In the genomic region with DNA sequence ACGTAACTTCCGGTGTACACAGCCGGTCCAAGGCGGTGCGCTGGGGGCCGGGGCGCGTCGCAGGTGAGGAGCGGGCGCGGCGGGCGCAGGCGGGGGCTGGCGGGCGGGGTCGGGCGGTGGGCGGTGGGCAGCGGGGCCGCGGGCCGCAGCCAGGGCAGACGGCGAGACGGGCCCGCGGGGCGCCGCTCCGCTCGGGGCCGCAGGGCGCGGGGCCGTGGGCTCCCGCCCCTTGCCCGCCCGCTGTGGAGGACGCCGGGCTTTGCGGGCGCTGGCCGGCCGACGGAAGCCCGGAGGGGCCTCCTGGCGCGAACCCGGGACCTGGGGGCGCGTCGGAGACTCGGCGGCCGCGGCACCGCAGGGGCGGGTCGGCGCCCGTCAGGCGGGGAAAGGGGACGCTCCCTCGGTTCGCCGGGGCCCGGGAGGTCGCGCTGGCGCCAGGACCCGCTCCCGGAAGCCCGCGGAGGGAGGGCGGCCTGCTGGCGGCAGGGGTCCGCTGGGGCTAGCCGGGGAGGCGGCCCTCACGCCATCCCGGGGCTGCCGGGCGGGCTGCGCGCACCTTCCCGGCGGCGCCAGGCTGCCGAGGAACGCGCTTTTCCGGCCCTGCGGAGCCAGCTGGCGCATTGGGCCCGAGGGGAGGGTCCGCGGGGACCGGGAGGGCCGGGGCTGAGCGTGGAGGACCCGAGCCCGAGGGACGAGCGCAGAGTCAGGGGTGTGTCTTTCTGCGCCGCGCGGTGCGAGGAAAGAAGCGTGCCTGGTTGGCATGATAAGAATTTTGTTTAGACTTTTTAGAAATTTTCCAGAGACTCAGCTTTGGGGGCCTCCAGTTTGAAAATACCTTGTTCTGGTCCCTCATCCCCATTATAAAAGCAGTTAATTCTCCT, we compare ENCODE assay signal across 1 cellular context.
TF ChIP-seq lines count a peak whose summit lies in the region.

A gene with protein sequence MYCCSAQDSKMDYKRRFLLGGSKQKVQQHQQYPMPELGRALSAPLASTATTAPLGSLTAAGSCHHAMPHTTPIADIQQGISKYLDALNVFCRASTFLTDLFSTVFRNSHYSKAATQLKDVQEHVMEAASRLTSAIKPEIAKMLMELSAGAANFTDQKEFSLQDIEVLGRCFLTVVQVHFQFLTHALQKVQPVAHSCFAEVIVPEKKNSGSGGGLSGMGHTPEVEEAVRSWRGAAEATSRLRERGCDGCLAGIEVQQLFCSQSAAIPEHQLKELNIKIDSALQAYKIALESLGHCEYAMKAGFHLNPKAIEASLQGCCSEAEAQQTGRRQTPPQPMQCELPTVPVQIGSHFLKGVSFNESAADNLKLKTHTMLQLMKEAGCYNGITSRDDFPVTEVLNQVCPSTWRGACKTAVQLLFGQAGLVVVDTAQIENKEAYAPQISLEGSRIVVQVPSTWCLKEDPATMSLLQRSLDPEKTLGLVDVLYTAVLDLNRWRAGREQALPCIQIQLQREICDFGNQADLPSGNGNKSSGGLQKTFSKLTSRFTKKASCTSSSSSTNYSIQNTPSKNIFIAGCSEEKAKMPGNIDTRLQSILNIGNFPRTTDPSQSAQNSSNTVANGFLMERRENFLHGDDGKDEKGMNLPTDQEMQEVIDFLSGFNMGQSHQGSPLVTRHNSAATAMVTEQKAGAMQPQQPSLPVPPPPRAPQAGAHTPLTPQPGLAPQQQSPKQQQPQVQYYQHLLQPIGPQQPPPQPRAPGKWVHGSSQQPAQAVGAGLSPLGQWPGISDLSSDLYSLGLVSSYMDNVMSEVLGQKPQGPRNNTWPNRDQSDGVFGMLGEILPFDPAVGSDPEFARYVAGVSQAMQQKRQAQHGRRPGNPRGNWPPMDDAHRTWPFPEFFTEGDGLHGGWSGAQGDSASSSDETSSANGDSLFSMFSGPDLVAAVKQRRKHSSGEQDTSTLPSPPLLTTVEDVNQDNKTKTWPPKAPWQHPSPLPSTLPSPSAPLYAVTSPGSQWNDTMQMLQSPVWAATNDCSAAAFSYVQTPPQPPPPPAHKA (N-terminal part only) (plus strand): TSS at position 3 of the 881 bp plus-strand sequence. CDS start 45,920 bp downstream, outside the sequence.

TF ChIP-seq in WTC11, 78 proteins besides CTCF, POLR2A, EP300 and RAD21 (continued from another document):
- TF ChIP-seq, protein P1, sequence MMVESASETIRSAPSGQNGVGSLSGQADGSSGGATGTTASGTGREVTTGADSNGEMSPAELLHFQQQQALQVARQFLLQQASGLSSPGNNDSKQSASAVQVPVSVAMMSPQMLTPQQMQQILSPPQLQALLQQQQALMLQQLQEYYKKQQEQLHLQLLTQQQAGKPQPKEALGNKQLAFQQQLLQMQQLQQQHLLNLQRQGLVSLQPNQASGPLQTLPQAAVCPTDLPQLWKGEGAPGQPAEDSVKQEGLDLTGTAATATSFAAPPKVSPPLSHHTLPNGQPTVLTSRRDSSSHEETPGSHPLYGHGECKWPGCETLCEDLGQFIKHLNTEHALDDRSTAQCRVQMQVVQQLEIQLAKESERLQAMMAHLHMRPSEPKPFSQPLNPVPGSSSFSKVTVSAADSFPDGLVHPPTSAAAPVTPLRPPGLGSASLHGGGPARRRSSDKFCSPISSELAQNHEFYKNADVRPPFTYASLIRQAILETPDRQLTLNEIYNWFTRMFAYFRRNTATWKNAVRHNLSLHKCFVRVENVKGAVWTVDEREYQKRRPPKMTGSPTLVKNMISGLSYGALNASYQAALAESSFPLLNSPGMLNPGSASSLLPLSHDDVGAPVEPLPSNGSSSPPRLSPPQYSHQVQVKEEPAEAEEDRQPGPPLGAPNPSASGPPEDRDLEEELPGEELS (CRISPR knock-in tag; IDR thresholded peaks at IDR 0.05) = 0 out of 2 replicates have a peak, but pooled peaks have one; percentile 28
- TF ChIP-seq NR1H2 (CRISPR knock-in tag; IDR thresholded peaks at IDR 0.05) (no peak), CREM (CRISPR knock-in tag; IDR thresholded peaks at IDR 0.05) (0 out of 2 replicates have a peak, but pooled peaks have one; percentile 6), CBFB (CRISPR knock-in tag; IDR thresholded peaks at IDR 0.05; ENCODE audit: low read depth) (0 out of 2 replicates have a peak, but pooled peaks have one; percentile 42), FOXP1 (CRISPR knock-in tag; IDR thresholded peaks at IDR 0.05; ENCODE audit: borderline replicate concordance) (0 out of 2 replicates have a peak, but pooled peaks have one; percentile 13)
